Comparison of ENCODE assay signal across 25 cellular contexts in the genomic region with DNA sequence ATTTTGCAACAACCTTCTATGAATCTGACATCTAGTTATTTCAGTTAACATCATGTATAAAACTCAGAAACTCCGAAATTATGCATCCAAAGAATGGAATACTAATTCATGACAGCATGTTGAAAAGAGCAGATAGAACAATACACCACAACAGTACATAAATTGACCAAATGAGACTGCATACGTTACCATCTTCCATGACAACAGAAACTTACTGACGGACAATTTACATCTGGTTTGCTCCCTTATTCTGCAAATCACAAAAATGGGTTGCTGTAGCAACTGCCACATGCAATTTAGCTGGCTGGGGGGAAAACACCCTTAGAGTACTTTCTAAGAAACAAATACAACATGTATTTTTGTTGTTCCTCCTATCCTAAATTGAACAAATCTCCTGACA. TPM values are rescaled to one million over a fixed set of nuclear protein-coding genes. Genes with fewer than 3 reads are reported as not detected.
DNase-seq lines count a peak whose midpoint lies in the region; ATAC-seq, FAIRE-seq and TF ChIP-seq lines count a peak whose summit lies in the region.
"Had no signal": no experiment of that assay in that cellular context is flagged by ENCODE, and none has a peak within 500 bp of the region (broad histone marks: within the 10 kb centered on the region; RNA-seq: fewer than 3 reads in every experiment).

No MANE protein-coding gene starts in this region.

- no peak for TF ChIP-seq POLR2A in GM12892 (IDR thresholded peaks at IDR 0.05; ENCODE audit: low read depth, low read length)

- DNase-seq in activated CD4-positive, alpha-beta T cell treated with anti-CD3 and anti-CD28 coated beads, Interleukin-2, amount 10 ng/mL, durations not matched to agents 24 days and 14 days: no peak
- no peak for DNase-seq in activated CD4-positive, alpha-beta T cell treated with anti-CD3 and anti-CD28 coated beads for 48 hours
- DNase-seq in GM12892 (ENCODE audit: insufficient read length): no peak
- DNase-seq in activated B cell treated with CpG ODN at 0.5 μM for 24 hours: no peak
- DNase-seq in naive thymus-derived CD8-positive, alpha-beta T cell: no peak
- no peak for DNase-seq in SKM-1 (lab: John Stamatoyannopoulos, UW; ENCODE audit: unreplicated experiment)
- DNase-seq: ACHN; CD4-positive, CD25-positive, alpha-beta regulatory T cell; COR-L47; GOT3; HFFc6; NCI-H1048; NCI-H1417; NCI-H1694; NCI-H2029 treated with DMSO at 0.1 percent for 48 hours; NCI-H446 treated with DMSO at 0.1 percent for 48 hours; NCI-H526; NCI-H82; NK-92 treated with Interleukin-12 subunit alpha and Interleukin-12 subunit beta, amount 100 ng/mL, for 24 hours; PC-3; SK-N-SH had no signal

- peaks cover 74% of the 10 kb centered on the region for H3K36me3 Mint-ChIP-seq in activated CD4-positive, alpha-beta T cell treated with anti-CD3 and anti-CD28 coated beads, Interleukin-2, amount 10 ng/mL, durations not matched to agents 24 days and 14 days (ENCODE audit: low read depth)
- no peaks in the 10 kb centered on the region for H3K36me3 Mint-ChIP-seq in activated B cell treated with CpG ODN at 0.5 μM for 24 hours (ENCODE audit: low read depth)
- peaks cover 21 to 91% (median 35%) of the 10 kb centered on the region in 3 donors for H3K36me3 Mint-ChIP-seq in naive thymus-derived CD8-positive, alpha-beta T cell
- H3K36me3 Mint-ChIP-seq: CD4-positive, CD25-positive, alpha-beta regulatory T cell; IgD-negative memory B cell had no signal

- CTCF ChIA-PET in activated B cell treated with CpG ODN at 0.5 μM for 24 hours (lab: Charles Lee): interaction anchor here (0.8 kb wide), 1 partner anchor 625 kb away, joined by 3 read pairs; no protein-coding TSS in a partner anchor

- TF ChIP-seq CTCF in activated B cell treated with CpG ODN at 0.5 μM for 24 hours (IDR thresholded peaks at IDR 0.05): no peak

- ATAC-seq in activated B cell treated with CpG ODN at 0.5 μM for 24 hours (ENCODE audit: low read depth): no peak
- no peak for ATAC-seq in naive thymus-derived CD8-positive, alpha-beta T cell
- no peak for ATAC-seq in HG03354 (IDR thresholded peaks at IDR 0.05; ENCODE audit: poor library complexity, severe bottlenecking, unreplicated experiment)
- no peak for ATAC-seq in GM19023 (IDR thresholded peaks at IDR 0.05; ENCODE audit: unreplicated experiment)
- ATAC-seq: PC-3 had no signal

- POLR2A ChIA-PET in activated B cell treated with CpG ODN at 0.5 μM for 24 hours (lab: Charles Lee): no interaction called here
- POLR2A ChIA-PET in naive thymus-derived CD8-positive, alpha-beta T cell (lab: Charles Lee): interaction anchor here (1.3 kb wide), 1 partner anchor 22 kb away, joined by 3 read pairs; no protein-coding TSS in a partner anchor

- H3K4me1 Mint-ChIP-seq in activated CD4-positive, alpha-beta T cell treated with anti-CD3 and anti-CD28 coated beads, Interleukin-2, amount 10 ng/mL, durations not matched to agents 24 days and 14 days: peaks cover 56% of the 10 kb centered on the region
- H3K4me1 Mint-ChIP-seq in activated B cell treated with CpG ODN at 0.5 μM for 24 hours: peaks cover 32% of the 10 kb centered on the region
- peaks cover 24 to 69% (median 66%) of the 10 kb centered on the region in 4 donors for H3K4me1 Mint-ChIP-seq in naive thymus-derived CD8-positive, alpha-beta T cell
- H3K4me1 Mint-ChIP-seq: CD4-positive, CD25-positive, alpha-beta regulatory T cell had no signal

- H3K9me3 Mint-ChIP-seq in activated CD4-positive, alpha-beta T cell treated with anti-CD3 and anti-CD28 coated beads, Interleukin-2, amount 10 ng/mL, durations not matched to agents 24 days and 14 days: no peaks in the 10 kb centered on the region
- H3K9me3 Mint-ChIP-seq in activated B cell treated with CpG ODN at 0.5 μM for 24 hours: no peaks in the 10 kb centered on the region
- H3K9me3 Mint-ChIP-seq in naive thymus-derived CD8-positive, alpha-beta T cell: no peaks in the 10 kb centered on the region
- H3K9me3 Mint-ChIP-seq: CD4-positive, CD25-positive, alpha-beta regulatory T cell; HFFc6; IgD-negative memory B cell had no signal

- peak overlapping the region; percentile 38 for H3K27ac Mint-ChIP-seq in activated CD4-positive, alpha-beta T cell treated with anti-CD3 and anti-CD28 coated beads, Interleukin-2, amount 10 ng/mL, durations not matched to agents 24 days and 14 days
- peak overlapping the region; percentile 86 for H3K27ac Mint-ChIP-seq in activated B cell treated with CpG ODN at 0.5 μM for 24 hours
- peak overlapping the region in 9 of 10 donors; percentile 10 to 86 (median 41) for H3K27ac Mint-ChIP-seq in naive thymus-derived CD8-positive, alpha-beta T cell
- H3K27ac Mint-ChIP-seq: CD4-positive, CD25-positive, alpha-beta regulatory T cell; HFFc6 had no signal

- intact Hi-C loops in activated CD4-positive, alpha-beta T cell treated with anti-CD3 and anti-CD28 coated beads, Interleukin-2, amount 10 ng/mL, durations not matched to agents 24 days and 14 days (cut with micrococcal nuclease): no loop called here
- intact Hi-C loops in activated B cell treated with CpG ODN at 0.5 μM for 24 hours (cut with micrococcal nuclease): loop anchor here (2.0 kb wide), 1 partner anchor 22 kb away; no protein-coding TSS in a partner anchor

- H3K4me3 Mint-ChIP-seq in activated CD4-positive, alpha-beta T cell treated with anti-CD3 and anti-CD28 coated beads, Interleukin-2, amount 10 ng/mL, durations not matched to agents 24 days and 14 days: no peak overlapping the region
- no peak overlapping the region for H3K4me3 Mint-ChIP-seq in activated B cell treated with CpG ODN at 0.5 μM for 24 hours
- peak overlapping the region in 3 of 10 donors; percentile 29 to 58 (median 45) for H3K4me3 Mint-ChIP-seq in naive thymus-derived CD8-positive, alpha-beta T cell
- H3K4me3 Mint-ChIP-seq: CD4-positive, CD25-positive, alpha-beta regulatory T cell; HFFc6 had no signal

- no peaks in the 10 kb centered on the region for H3K27me3 Mint-ChIP-seq in activated CD4-positive, alpha-beta T cell treated with anti-CD3 and anti-CD28 coated beads, Interleukin-2, amount 10 ng/mL, durations not matched to agents 24 days and 14 days
- no peaks in the 10 kb centered on the region for H3K27me3 Mint-ChIP-seq in activated B cell treated with CpG ODN at 0.5 μM for 24 hours
- H3K27me3 Mint-ChIP-seq in naive thymus-derived CD8-positive, alpha-beta T cell: no peaks in the 10 kb centered on the region
- H3K27me3 Mint-ChIP-seq: IgD-negative memory B cell had no signal

- FAIRE-seq in GM12892 (lab: Jason Lieb, UNC): peak; percentile 82
- FAIRE-seq: G401.6 had no signal

RNA-seq across cellular contexts. Expression of a gene that starts 14.3 kb away (rescaled TPM):
- 53.4 and 56.5 TPM in 2 replicates for total RNA-seq in activated CD4-positive, alpha-beta T cell treated with anti-CD3 and anti-CD28 coated beads, Interleukin-2, amount 10 ng/mL, durations not matched to agents 24 days and 14 days
- polyA plus RNA-seq in GM12892 (2012; ENCODE audit: missing spikeins): 0.13 TPM
- total RNA-seq in activated B cell treated with CpG ODN at 0.5 μM for 24 hours: not detected in 2 replicates
- total RNA-seq in naive thymus-derived CD8-positive, alpha-beta T cell: 100 to 1,000 TPM; 332 to 337 TPM
- 100 to 1,000 TPM; 127 to 241 (median 223) TPM for polyA plus RNA-seq in naive thymus-derived CD8-positive, alpha-beta T cell
- total RNA-seq: PC-3 had no signal

Comparison
In these comparisons a context has a peak if more than half of its experiments do, and no peak if none do; other contexts are left out.
1. RNA of a gene that starts 14.3 kb away (total RNA-seq): 332 to 337 TPM in naive thymus-derived CD8-positive, alpha-beta T cell and 53.4 to 56.5 TPM in activated CD4-positive, alpha-beta T cell treated with anti-CD3 and anti-CD28 coated beads, Interleukin-2, amount 10 ng/mL, durations not matched to agents 24 days and 14 days; not detected in activated B cell treated with CpG ODN at 0.5 μM for 24 hours; every median in the first group is over 10 times any median in the second.
2. Peak in every context shown above with its lines, with median percentiles within 50 percentile points of each other: H3K27ac Mint-ChIP-seq.